Comparison of ENCODE assay signal across 8 cellular contexts in genomic region chr19:55255618-55256423, GRCh38. TPM values are rescaled to one million over a fixed set of nuclear protein-coding genes. Genes with fewer than 3 reads are reported as not detected.
DNase-seq lines count a peak whose midpoint lies in the region; ATAC-seq, FAIRE-seq and TF ChIP-seq lines count a peak whose summit lies in the region.

No MANE protein-coding gene starts in this region.

- peaks cover 40% of the 10 kb centered on the region for H3K4me1 ChIP-seq in keratinocyte (ENCODE audit: control insufficient read depth, extremely low read depth, insufficient read depth, low read length)

- no peaks in the 10 kb centered on the region for H3K9me3 Mint-ChIP-seq in activated T-cell treated with anti-CD3 and anti-CD28 coated beads, Interleukin-2, amount 50 U/mL, for 4 hours
- no peaks in the 10 kb centered on the region for H3K9me3 Mint-ChIP-seq in stimulated activated naive B cell treated with anti-CD40 and anti-IgM and Interleukin-4, amounts not matched to agents 10 μg/mL and 1 μg/mL and 100 μg/mL, for 72 hours

- H3K36me3 ChIP-seq in keratinocyte (ENCODE audit: control insufficient read depth in 2 of 2, extremely low read depth in 1 of 2, insufficient read depth in 2 of 2, low read length in 2 of 2) = peaks cover 5 to 13% of the 10 kb centered on the region in 2 experiments

- peak overlapping the region in 2 of 3 experiments; percentile 43 to 50 for H3K4me3 ChIP-seq in keratinocyte (ENCODE audit: control insufficient read depth in 2 of 3, extremely low read depth in 1 of 3, insufficient read depth in 2 of 3, low read depth in 1 of 3, low read length in 3 of 3)

- H3K79me2 ChIP-seq in keratinocyte (ENCODE audit: control insufficient read depth, insufficient read depth, low read length) = peaks cover 77% of the 10 kb centered on the region

- H3K27ac ChIP-seq in keratinocyte (ENCODE audit: control insufficient read depth, insufficient read depth, low read length) = peak overlapping the region; percentile 5

- H3K9ac ChIP-seq in keratinocyte (ENCODE audit: control insufficient read depth, extremely low read depth, insufficient read depth, low read length) = no peak overlapping the region

- H3K9me1 ChIP-seq in keratinocyte (ENCODE audit: control insufficient read depth, extremely low read depth, insufficient read depth, low read length) = peaks cover 13% of the 10 kb centered on the region

- H3K9me3 ChIP-seq in keratinocyte (ENCODE audit: control insufficient read depth, low read depth, low read length) = no peaks in the 10 kb centered on the region

- no peaks in the 10 kb centered on the region for H3K27me3 ChIP-seq in keratinocyte (ENCODE audit: control insufficient read depth, extremely low read depth, insufficient read depth, low read length)

- dilution Hi-C loops in keratinocyte (cut with MboI; ENCODE audit: extremely low pct_ligation_motif_present, low sequenced_read_pairs) = no loop called here

- peak overlapping the region; percentile 96 for H3K27ac Mint-ChIP-seq in stimulated activated naive B cell treated with anti-CD40 and anti-IgM and Interleukin-4, amounts not matched to agents 10 μg/mL and 1 μg/mL and 100 μg/mL, for 72 hours

- ATAC-seq in activated T-cell treated with anti-CD3 and anti-CD28 coated beads, Interleukin-2, amount 50 U/mL, for 4 hours = peak in 1 of 2 donors; percentile 6
- ATAC-seq in stimulated activated naive B cell treated with anti-CD40 and anti-IgM and Interleukin-4, amounts not matched to agents 10 μg/mL and 1 μg/mL and 100 μg/mL, for 72 hours (replicated peaks) = no peak
- no peak for ATAC-seq in GM18520 (IDR thresholded peaks at IDR 0.05; ENCODE audit: unreplicated experiment)
- no peak for ATAC-seq in HG02870 (IDR thresholded peaks at IDR 0.05; ENCODE audit: unreplicated experiment)

- peaks cover 15% of the 10 kb centered on the region for H3K36me3 Mint-ChIP-seq in activated T-cell treated with anti-CD3 and anti-CD28 coated beads, Interleukin-2, amount 50 U/mL, for 4 hours (ENCODE audit: insufficient read depth)
- peaks cover 29 to 48% of the 10 kb centered on the region in 2 donors for H3K36me3 Mint-ChIP-seq in stimulated activated naive B cell treated with anti-CD40 and anti-IgM and Interleukin-4, amounts not matched to agents 10 μg/mL and 1 μg/mL and 100 μg/mL, for 72 hours

- TF ChIP-seq CTCF in keratinocyte (optimal IDR thresholded peaks at IDR 0.05 in 1 of 3, IDR thresholded peaks at IDR 0.05 in 1 of 3, conservative IDR thresholded peaks at IDR 0.05 in 1 of 3; ENCODE audit: extremely low read depth in 1 of 3, insufficient read depth in 2 of 3, low read length in 3 of 3) = no peak

- H2AFZ ChIP-seq in keratinocyte (ENCODE audit: control insufficient read depth, low read length) = no peak overlapping the region

- peak; percentile 58 for FAIRE-seq in keratinocyte (lab: Jason Lieb, UNC)

- H3K4me2 ChIP-seq in keratinocyte (ENCODE audit: control insufficient read depth, extremely low read depth, insufficient read depth, low read depth, low read length) = peak overlapping the region; percentile 96

- no peaks in the 10 kb centered on the region for H3K27me3 Mint-ChIP-seq in activated T-cell treated with anti-CD3 and anti-CD28 coated beads, Interleukin-2, amount 50 U/mL, for 4 hours (ENCODE audit: low read depth)
- no peaks in the 10 kb centered on the region for H3K27me3 Mint-ChIP-seq in stimulated activated naive B cell treated with anti-CD40 and anti-IgM and Interleukin-4, amounts not matched to agents 10 μg/mL and 1 μg/mL and 100 μg/mL, for 72 hours

- peaks cover 50% of the 10 kb centered on the region for H4K20me1 ChIP-seq in keratinocyte (ENCODE audit: control insufficient read depth, extremely low read depth, insufficient read depth, low read length)

- peak overlapping the region; percentile 97 for H3K4me3 Mint-ChIP-seq in activated T-cell treated with anti-CD3 and anti-CD28 coated beads, Interleukin-2, amount 50 U/mL, for 4 hours
- peak overlapping the region; percentile 95 to 98 for H3K4me3 Mint-ChIP-seq in stimulated activated naive B cell treated with anti-CD40 and anti-IgM and Interleukin-4, amounts not matched to agents 10 μg/mL and 1 μg/mL and 100 μg/mL, for 72 hours

- peaks cover 75% of the 10 kb centered on the region for H3K4me1 Mint-ChIP-seq in activated T-cell treated with anti-CD3 and anti-CD28 coated beads, Interleukin-2, amount 50 U/mL, for 4 hours (ENCODE audit: low read depth)
- H3K4me1 Mint-ChIP-seq in stimulated activated naive B cell treated with anti-CD40 and anti-IgM and Interleukin-4, amounts not matched to agents 10 μg/mL and 1 μg/mL and 100 μg/mL, for 72 hours = peaks cover 50 to 85% of the 10 kb centered on the region in 2 donors

- DNase-seq in DMS53 (lab: John Stamatoyannopoulos, UW) = peak; percentile 79
- peak; percentile 49 for DNase-seq in M059J (ENCODE audit: low read depth)
- DNase-seq in activated T-cell treated with anti-CD3 and anti-CD28 coated beads, Interleukin-2, amount 50 U/mL, for 4 hours = peak; percentile 38
- no peak for DNase-seq in keratinocyte (ENCODE audit: low read depth, low spot score)
- peak; percentile 43 for DNase-seq in stimulated activated naive B cell treated with anti-CD40 and anti-IgM and Interleukin-4, amounts not matched to agents 10 μg/mL and 1 μg/mL and 100 μg/mL, for 72 hours
- DNase-seq in SW480 (ENCODE audit: low spot score) = no peak

RNA-seq across cellular contexts. Expression of gene PPP6R1, which starts 3.0 kb away (rescaled TPM):
- total RNA-seq in M059J (2014; rRNA removed; shearing (Covaris generic)) = 23.9 and 48.8 TPM in 2 replicates
- total RNA-seq in activated T-cell treated with anti-CD3 and anti-CD28 coated beads, Interleukin-2, amount 50 U/mL, for 4 hours = 100 to 1,000 TPM; 256 to 326 (median 285) TPM
- polyA plus RNA-seq in keratinocyte = 26.7 to 49.7 TPM (median 27.5 TPM) in 3 replicates
- polyA plus RNA-seq in keratinocyte (2011; ENCODE audit: low read depth) = 53.9 TPM
- 25.2 and 42.0 TPM in 2 replicates for polyA plus RNA-seq in keratinocyte (2011; cell fraction: cytosol; rRNA removed)
- polyA plus RNA-seq in keratinocyte (2011; cell fraction: nucleus; rRNA removed) = 53.5 and 58.2 TPM in 2 replicates
- 25.9 and 54.2 TPM in 2 replicates for polyA plus RNA-seq in keratinocyte (2012; ENCODE audit: low replicate concordance)
- 52.8 to 162 TPM (median 69.3 TPM) in 3 replicates for polyA minus RNA-seq in keratinocyte
- polyA minus RNA-seq in keratinocyte (2011; cell fraction: cytosol; rRNA and poly(A)+ RNA removed) = 82.3 TPM
- 45.9 and 47.5 TPM in 2 replicates for polyA minus RNA-seq in keratinocyte (2011; cell fraction: nucleus; rRNA and poly(A)+ RNA removed)

RNA-seq across cellular contexts. Expression of gene HSPBP1, which starts 24.1 kb away (rescaled TPM):
- total RNA-seq in M059J (2014; rRNA removed; shearing (Covaris generic)) = 25.5 and 37.2 TPM in 2 replicates
- total RNA-seq in activated T-cell treated with anti-CD3 and anti-CD28 coated beads, Interleukin-2, amount 50 U/mL, for 4 hours = 100 to 1,000 TPM; 113 to 139 (median 121) TPM
- 20.2 to 26.7 TPM (median 24.7 TPM) in 3 replicates for polyA plus RNA-seq in keratinocyte
- polyA plus RNA-seq in keratinocyte (2011; ENCODE audit: low read depth) = 4.6 TPM
- polyA plus RNA-seq in keratinocyte (2011; cell fraction: cytosol; rRNA removed) = 11.9 and 29.1 TPM in 2 replicates
- 17.3 and 22.0 TPM in 2 replicates for polyA plus RNA-seq in keratinocyte (2011; cell fraction: nucleus; rRNA removed)
- polyA plus RNA-seq in keratinocyte (2012; ENCODE audit: low replicate concordance) = 23.7 and 39.1 TPM in 2 replicates
- polyA minus RNA-seq in keratinocyte = 12.8 to 23.0 TPM (median 15.5 TPM) in 3 replicates
- 59.9 TPM for polyA minus RNA-seq in keratinocyte (2011; cell fraction: cytosol; rRNA and poly(A)+ RNA removed)
- 13.4 and 15.5 TPM in 2 replicates for polyA minus RNA-seq in keratinocyte (2011; cell fraction: nucleus; rRNA and poly(A)+ RNA removed)

RNA-seq across cellular contexts. Expression of gene TMEM86B, which starts 27.3 kb away (rescaled TPM):
- total RNA-seq in M059J (2014; rRNA removed; shearing (Covaris generic)) = 1.2 and 1.7 TPM in 2 replicates
- 1 to 10 TPM; 5.8 to 6.9 (median 6.2) TPM for total RNA-seq in activated T-cell treated with anti-CD3 and anti-CD28 coated beads, Interleukin-2, amount 50 U/mL, for 4 hours
- 0.60 to 0.88 TPM (median 0.68 TPM) in 3 replicates for polyA plus RNA-seq in keratinocyte
- 1.1 TPM for polyA plus RNA-seq in keratinocyte (2011; ENCODE audit: low read depth)
- polyA plus RNA-seq in keratinocyte (2011; cell fraction: cytosol; rRNA removed) = 0.24 and 0.49 TPM in 2 replicates
- polyA plus RNA-seq in keratinocyte (2011; cell fraction: nucleus; rRNA removed) = 3.4 and 4.6 TPM in 2 replicates
- 1.0 and 2.2 TPM in 2 replicates for polyA plus RNA-seq in keratinocyte (2012; ENCODE audit: low replicate concordance)
- 0.99 to 3.9 TPM (median 1.2 TPM) in 3 replicates for polyA minus RNA-seq in keratinocyte
- polyA minus RNA-seq in keratinocyte (2011; cell fraction: cytosol; rRNA and poly(A)+ RNA removed) = not detected
- polyA minus RNA-seq in keratinocyte (2011; cell fraction: nucleus; rRNA and poly(A)+ RNA removed) = 1.7 and 2.6 TPM in 2 replicates

RNA-seq across cellular contexts. Expression of gene BRSK1, which starts 28.0 kb away (rescaled TPM):
- total RNA-seq in M059J (2014; rRNA removed; shearing (Covaris generic)) = 0.17 and 2.7 TPM in 2 replicates
- 1 to 10 TPM; 4.0 to 6.5 (median 5.0) TPM for total RNA-seq in activated T-cell treated with anti-CD3 and anti-CD28 coated beads, Interleukin-2, amount 50 U/mL, for 4 hours
- 0.46 to 1.1 TPM (median 0.98 TPM) in 3 replicates for polyA plus RNA-seq in keratinocyte
- not detected for polyA plus RNA-seq in keratinocyte (2011; ENCODE audit: low read depth)
- polyA plus RNA-seq in keratinocyte (2011; cell fraction: cytosol; rRNA removed) = 0.63 and 1.7 TPM in 2 replicates
- polyA plus RNA-seq in keratinocyte (2011; cell fraction: nucleus; rRNA removed) = 2.8 and 5.4 TPM in 2 replicates
- 0.38 and 1.1 TPM in 2 replicates for polyA plus RNA-seq in keratinocyte (2012; ENCODE audit: low replicate concordance)
- 0.13 to 2.7 TPM in 2 of 3 replicates, not detected in the other for polyA minus RNA-seq in keratinocyte
- polyA minus RNA-seq in keratinocyte (2011; cell fraction: cytosol; rRNA and poly(A)+ RNA removed) = not detected
- 0.32 and 0.62 TPM in 2 replicates for polyA minus RNA-seq in keratinocyte (2011; cell fraction: nucleus; rRNA and poly(A)+ RNA removed)

RNA-seq across cellular contexts. Expression of gene PTPRH, which starts 46.5 kb away (rescaled TPM):
- total RNA-seq in M059J (2014; rRNA removed; shearing (Covaris generic)) = 0.79 and 1.5 TPM in 2 replicates
- total RNA-seq in activated T-cell treated with anti-CD3 and anti-CD28 coated beads, Interleukin-2, amount 50 U/mL, for 4 hours = under 1 TPM; 0.11 to 0.38 (median 0.11) TPM
- 0.06 to 0.17 TPM (median 0.09 TPM) in 3 replicates for polyA plus RNA-seq in keratinocyte
- polyA plus RNA-seq in keratinocyte (2011; ENCODE audit: low read depth) = 0.55 TPM
- polyA plus RNA-seq in keratinocyte (2011; cell fraction: cytosol; rRNA removed) = 0.02 and 0.12 TPM in 2 replicates
- polyA plus RNA-seq in keratinocyte (2011; cell fraction: nucleus; rRNA removed) = 0.08 and 0.27 TPM in 2 replicates
- 0.15 and 0.20 TPM in 2 replicates for polyA plus RNA-seq in keratinocyte (2012; ENCODE audit: low replicate concordance)
- polyA minus RNA-seq in keratinocyte = 0.38 to 1.1 TPM in 2 of 3 replicates, not detected in the other
- not detected for polyA minus RNA-seq in keratinocyte (2011; cell fraction: cytosol; rRNA and poly(A)+ RNA removed)
- polyA minus RNA-seq in keratinocyte (2011; cell fraction: nucleus; rRNA and poly(A)+ RNA removed) = 0.47 and 1.3 TPM in 2 replicates

Comparison
In these comparisons a context has a peak if more than half of its experiments do, and no peak if none do; other contexts are left out.
1. DNase-seq: peak in DMS53 (single experiment), M059J (single experiment), activated T-cell treated with anti-CD3 and anti-CD28 coated beads, Interleukin-2, amount 50 U/mL, for 4 hours (single experiment) and stimulated activated naive B cell treated with anti-CD40 and anti-IgM and Interleukin-4, amounts not matched to agents 10 μg/mL and 1 μg/mL and 100 μg/mL, for 72 hours (single experiment); none in keratinocyte (single experiment) and SW480 (single experiment).